In genomic region chr1:206635080-206635982, GRCh38 we compare ENCODE assay signal across 8 cellular contexts.
DNase-seq lines count a peak whose midpoint lies in the region; ATAC-seq and TF ChIP-seq lines count a peak whose summit lies in the region.

Gene DYRK3, plus strand, starts transcription at chr1:206635536. Its CDS starts 168 bp downstream, at chr1:206635704.

- no peaks in the 10 kb centered on the region for H3K79me2 ChIP-seq in OCI-LY1 (ENCODE audit: insufficient read depth, low read length)

- H4K20me1 ChIP-seq in OCI-LY1 (ENCODE audit: insufficient read depth, low read length): no peaks in the 10 kb centered on the region

- no peaks in the 10 kb centered on the region for H3K9me2 ChIP-seq in OCI-LY1 (ENCODE audit: low read depth, low read length)

- H3K27me3 ChIP-seq in OCI-LY1 (ENCODE audit: insufficient read depth, low read length): no peaks in the 10 kb centered on the region

- DNase-seq in DMS 273 treated with DMSO at 0.1 percent for 48 hours (lab: John Stamatoyannopoulos, UW) (peak; percentile 90), HuH-7 (ENCODE audit: low spot score) (peak; percentile 75), activated T-cell treated with anti-CD3 and anti-CD28 coated beads for 1 hour (ENCODE audit: low read depth) (peak; percentile 78), epidermal melanocyte (ENCODE audit: insufficient read length, low spot score) (peak; percentile 86), middle frontal gyrus (ENCODE audit: extremely low spot score, low spot score) (peak; percentile 80)
- DNase-seq in stimulated activated CD8-positive, alpha-beta memory T cell treated with anti-CD3 and anti-CD28 coated beads, Interleukin-2, amount 100 ng/mL, for 1 hour (ENCODE audit: low read depth in 2 of 2): peak; percentile 80

- H3K4me1 ChIP-seq in OCI-LY1 (ENCODE audit: insufficient read depth, low read length, severe bottlenecking): peaks cover 34% of the 10 kb centered on the region

- peak within 1 kb of the TSS; percentile 63 for H3K4me2 ChIP-seq in OCI-LY1 (ENCODE audit: low read length)

- H3K36me3 ChIP-seq in OCI-LY1 (ENCODE audit: insufficient read depth, low read length): no peaks in the 10 kb centered on the region

- H3K4me3 ChIP-seq in OCI-LY1 (ENCODE audit: low read depth, low read length, poor library complexity, severe bottlenecking): peak within 1 kb of the TSS; percentile 71

- peaks cover 4% of the 10 kb centered on the region; the same call in 1 of the 2 replicates for H3F3A ChIP-seq in OCI-LY1 (ENCODE audit: insufficient read depth, low read length)

- peak within 1 kb of the TSS; percentile 72; the same call in 1 of the 2 replicates for H2AFZ ChIP-seq in OCI-LY1 (ENCODE audit: low read length)

- peak within 1 kb of the TSS; percentile 27 for H3K27ac ChIP-seq in OCI-LY1 (ENCODE audit: low read depth, low read length, poor library complexity, severe bottlenecking)

- peak; percentile 95 for ATAC-seq in GM21515 (IDR thresholded peaks at IDR 0.05; ENCODE audit: unreplicated experiment)

- peak within 1 kb of the TSS; percentile 58 for H3K9ac ChIP-seq in OCI-LY1 (ENCODE audit: low read length)

- no peaks in the 10 kb centered on the region for H3K9me3 ChIP-seq in OCI-LY1 (ENCODE audit: low read length)

- no peak for TF ChIP-seq CTCF in OCI-LY1 (IDR thresholded peaks at IDR 0.05; ENCODE audit: low read length)

Comparison
In these comparisons a context has a peak if more than half of its experiments do, and no peak if none do; other contexts are left out.
1. Peak in every context shown above with its lines: DNase-seq, ATAC-seq, H3K4me3 ChIP-seq and H3K27ac ChIP-seq.